In the genomic region with DNA sequence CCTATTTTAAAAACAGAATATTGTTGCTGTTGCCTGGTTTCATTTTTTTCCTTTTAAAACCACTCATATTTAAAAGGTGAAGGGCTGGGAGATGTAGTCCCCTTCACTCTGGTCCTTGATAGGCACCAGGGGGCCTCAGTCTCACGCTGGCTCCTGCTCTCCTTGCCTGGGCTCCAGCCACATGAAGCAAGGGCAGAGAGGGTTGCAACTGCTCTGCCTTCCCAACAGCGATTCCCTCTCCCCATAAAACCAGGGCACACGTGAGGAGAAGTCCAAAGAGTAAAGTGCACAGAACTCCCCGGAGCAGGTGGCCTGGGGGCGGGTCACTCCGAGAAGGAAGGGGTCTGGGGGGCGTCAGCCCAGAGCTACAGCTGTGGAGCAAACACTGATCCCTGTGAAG, we compare ENCODE assay signal across 17 cellular contexts.
"Had no signal": no experiment of that assay in that cellular context is flagged by ENCODE, and none has a peak within 500 bp of the region (broad histone marks: within the 10 kb centered on the region; RNA-seq: fewer than 3 reads in every experiment).

No MANE protein-coding gene starts in this region.

- H3K27ac ChIP-seq: epithelial cell of prostate, pancreas had no signal

- H3K27me3 ChIP-seq: gastroesophageal sphincter, pancreas, upper lobe of right lung had no signal

- ATAC-seq: activated T-helper 17 cell treated with anti-CD3 and anti-CD28 coated beads, Interleukin-2, amount 50 U/mL, for 72 hours; gastroesophageal sphincter; pancreas; SK-N-SH treated with all-trans-retinoic acid at 6 μM for 48 hours; upper lobe of right lung; WTC11 had no signal

- H3K9me3 ChIP-seq: gastroesophageal sphincter, pancreas, upper lobe of right lung had no signal

- DNase-seq: activated CD4-positive, alpha-beta T cell treated with anti-CD3 and anti-CD28 coated beads, Interleukin-2, amount 10 ng/mL, durations not matched to agents 7 days and 5 days; activated CD8-positive, alpha-beta memory T cell treated with anti-CD3 and anti-CD28 coated beads for 24 hours; activated naive CD4-positive, alpha-beta T cell treated with anti-CD3 and anti-CD28 coated beads for 36 hours; central memory CD4-positive, alpha-beta T cell; cortex of kidney; effector memory CD4-positive, alpha-beta T cell; hypothalamus; pancreas; retina; stimulated activated CD4-positive, alpha-beta T cell treated with anti-CD3 and anti-CD28 coated beads, Interleukin-2, amount 100 ng/mL, for 24 hours; stimulated activated naive CD4-positive, alpha-beta T cell treated with Interleukin-2 at 50 U/mL for 16 hours; upper lobe of right lung had no signal

- FAIRE-seq: pancreas had no signal

- H3K4me3 ChIP-seq: gastroesophageal sphincter, pancreas, upper lobe of right lung had no signal
